In the genomic region with DNA sequence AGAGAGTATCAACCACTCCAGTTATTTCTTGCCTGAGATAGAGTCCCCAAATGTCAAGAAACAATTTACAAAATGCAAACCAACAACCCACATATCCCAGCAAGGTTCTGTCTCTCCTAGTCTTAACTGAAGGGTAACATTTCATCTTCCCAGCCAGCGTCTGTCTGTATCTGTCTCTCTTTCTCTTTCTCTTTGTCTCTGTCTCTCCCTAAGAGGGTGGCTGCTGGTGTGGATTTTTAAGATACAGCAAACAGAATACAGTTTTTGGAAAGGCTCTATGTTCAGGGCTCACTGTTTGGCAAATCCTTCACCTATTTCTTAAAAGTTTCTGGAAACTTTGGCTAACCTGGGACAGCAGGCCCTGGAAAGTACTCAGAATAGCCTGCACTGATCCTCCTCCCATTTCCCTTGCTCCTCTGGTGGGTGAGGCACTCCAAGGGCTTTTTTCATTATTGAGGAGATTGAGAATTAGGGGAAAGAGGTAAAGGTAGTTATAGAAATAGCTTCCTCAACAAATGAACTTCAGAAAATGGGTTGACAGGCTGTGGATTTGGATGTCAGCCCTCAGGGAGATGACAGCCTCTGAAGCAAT, we compare ENCODE assay signal across 15 cellular contexts. TPM values are rescaled to one million over a fixed set of nuclear protein-coding genes. Genes with fewer than 3 reads are reported as not detected.
DNase-seq lines count a peak whose midpoint lies in the region; ATAC-seq and TF ChIP-seq lines count a peak whose summit lies in the region.
"Had no signal": no experiment of that assay in that cellular context is flagged by ENCODE, and none has a peak within 500 bp of the region (broad histone marks: within the 10 kb centered on the region; RNA-seq: fewer than 3 reads in every experiment).

No MANE protein-coding gene starts in this region.

- CTCF ChIA-PET in A673 (lab: Charles Lee), result no interaction called here

- H3K9ac ChIP-seq in adipocyte (ENCODE audit: low read length) (peak overlapping the region; percentile 88), rectal smooth muscle tissue (ENCODE audit: low read length) (no peak overlapping the region)

- no peak for DNase-seq in A673 (ENCODE audit: low spot score)
- no peak for DNase-seq in adipocyte (ENCODE audit: low read depth)
- peak; percentile 55 for DNase-seq in fibroblast of the aortic adventitia (ENCODE audit: low read depth)
- no peak for DNase-seq in mucosa of descending colon
- DNase-seq in NCI-H774 (lab: John Stamatoyannopoulos, UW), result no peak
- DNase-seq in NCI-H82 treated with DMSO at 0.1 percent for 48 hours (lab: John Stamatoyannopoulos, UW; ENCODE audit: unreplicated experiment), result no peak
- no peak for DNase-seq in occipital lobe (lab: John Stamatoyannopoulos, UW)
- DNase-seq: activated CD8-positive, alpha-beta memory T cell treated with anti-CD3 and anti-CD28 coated beads for 24 hours; brain microvascular endothelial cell; PC-3; stimulated activated naive CD4-positive, alpha-beta T cell; SW 1271; WERI-Rb-1 had no signal

- no peak for ATAC-seq in mucosa of descending colon
- ATAC-seq: PC-3 had no signal

- TF ChIP-seq CTCF in A673 (conservative IDR thresholded peaks at IDR 0.05; ENCODE audit: low read depth, low read length), result no peak
- TF ChIP-seq CTCF in fibroblast of the aortic adventitia (IDR thresholded peaks at IDR 0.05; ENCODE audit: insufficient read depth, low read length), result no peak
- no peak for TF ChIP-seq CTCF in mucosa of descending colon (IDR thresholded peaks at IDR 0.05)

- no TSS peak for BruUV-seq in A673 (replicated peaks; lab: Mats Ljungman, UMichigan)

- H3K36me3 ChIP-seq in A673 (ENCODE audit: insufficient read depth, low read length, poor library complexity, severe bottlenecking) (no peaks in the 10 kb centered on the region), adipocyte (ENCODE audit: control insufficient read depth, insufficient read depth, low read length, severe bottlenecking) (no peaks in the 10 kb centered on the region), rectal smooth muscle tissue (ENCODE audit: control insufficient read depth, insufficient read depth, low read length) (no peaks in the 10 kb centered on the region), mucosa of descending colon (ENCODE audit: low read depth) (no peaks in the 10 kb centered on the region)
- H3K36me3 ChIP-seq: brain microvascular endothelial cell, WERI-Rb-1 had no signal

- peak overlapping the region; percentile 20 for H3K27ac ChIP-seq in A673 (ENCODE audit: low read depth, low read length, poor library complexity, severe bottlenecking)
- H3K27ac ChIP-seq in rectal smooth muscle tissue (ENCODE audit: low read depth, low read length), result peak overlapping the region; percentile 94
- H3K27ac ChIP-seq: brain microvascular endothelial cell, WERI-Rb-1 had no signal

- H3K4me1 ChIP-seq in A673 (ENCODE audit: insufficient read depth, low read length, poor library complexity, severe bottlenecking) (peaks cover 64% of the 10 kb centered on the region), adipocyte (ENCODE audit: control insufficient read depth, insufficient read depth, low read length) (peaks cover 88% of the 10 kb centered on the region), rectal smooth muscle tissue (ENCODE audit: control insufficient read depth, insufficient read depth, low read length) (peaks cover 67% of the 10 kb centered on the region), mucosa of descending colon (ENCODE audit: low read depth) (peaks cover 50% of the 10 kb centered on the region)

- H3K4me3 ChIP-seq in A673 (ENCODE audit: low read depth, low read length, poor library complexity, severe bottlenecking) (no peak overlapping the region), adipocyte (ENCODE audit: low read length) (peak overlapping the region; percentile 73), fibroblast of the aortic adventitia (ENCODE audit: low read depth, low read length) (peak overlapping the region; percentile 59), rectal smooth muscle tissue (ENCODE audit: low read length) (peak overlapping the region; percentile 49), mucosa of descending colon (no peak overlapping the region)

- no peaks in the 10 kb centered on the region for H3K27me3 ChIP-seq in A673 (replicated peaks; ENCODE audit: insufficient read depth, low read depth, low read length, poor library complexity)
- no peaks in the 10 kb centered on the region for H3K27me3 ChIP-seq in adipocyte (replicated peaks; ENCODE audit: control insufficient read depth, insufficient read depth, low read length)
- no peaks in the 10 kb centered on the region for H3K27me3 ChIP-seq in rectal smooth muscle tissue (ENCODE audit: control insufficient read depth, insufficient read depth, low read length)

- intact Hi-C loops in A673 (cut with micrococcal nuclease; ENCODE audit: unreplicated experiment), result no loop called here
- intact Hi-C loops in mucosa of descending colon (cut with DNase I, micrococcal nuclease), result no loop called here

- POLR2A ChIA-PET in A673 (lab: Charles Lee; ENCODE audit: low non-redundant PET), result interaction anchor here (0.7 kb wide), 1 partner anchor 14 kb away, joined by 3 read pairs; no protein-coding TSS in a partner anchor

- H3K9me3 ChIP-seq in A673 (ENCODE audit: low read depth, low read length, poor library complexity, severe bottlenecking), result no peaks in the 10 kb centered on the region
- no peaks in the 10 kb centered on the region for H3K9me3 ChIP-seq in adipocyte (ENCODE audit: control insufficient read depth, low read length)
- H3K9me3 ChIP-seq in mucosa of descending colon, result no peaks in the 10 kb centered on the region

RNA-seq across cellular contexts. Expression of a gene that starts 6.2 kb away (rescaled TPM):
- total RNA-seq in A673 (2021) (9.7 and 11.9 TPM in 2 replicates), fibroblast of the aortic adventitia (ENCODE audit: low replicate concordance) (3.8 and 7.0 TPM in 2 replicates), mucosa of descending colon (10 to 100 TPM in 1 of 3 donors, 1 to 10 TPM in 2; 4.5 to 14.6 (median 5.3) TPM), occipital lobe (not detected)

RNA-seq across cellular contexts. Expression of a gene that starts 18.1 kb away (rescaled TPM):
- total RNA-seq in A673 (2021) (40.7 and 46.1 TPM in 2 replicates), fibroblast of the aortic adventitia (ENCODE audit: low replicate concordance) (9.7 and 14.2 TPM in 2 replicates), mucosa of descending colon (10 to 100 TPM; 42.4 to 64.8 (median 43.4) TPM), occipital lobe (not detected)

RNA-seq across cellular contexts. Expression of a gene that starts 21.7 kb away (rescaled TPM):
- total RNA-seq in A673 (2021) (5.9 and 6.4 TPM in 2 replicates), fibroblast of the aortic adventitia (ENCODE audit: low replicate concordance) (0.27 and 0.57 TPM in 2 replicates), mucosa of descending colon (10 to 100 TPM; 16.2 to 29.3 (median 19.9) TPM), occipital lobe (not detected)
- total RNA-seq: CD8-positive, alpha-beta memory T cell had no signal

RNA-seq across cellular contexts. Expression of a gene that starts 27.0 kb away (rescaled TPM):
- total RNA-seq in A673 (2021) (34.5 and 37.8 TPM in 2 replicates), fibroblast of the aortic adventitia (ENCODE audit: low replicate concordance) (1.5 and 9.0 TPM in 2 replicates), mucosa of descending colon (10 to 100 TPM in 1 of 3 donors, 1 to 10 TPM in 1, under 1 TPM in 1; 0.93 to 32.4 (median 3.3) TPM), occipital lobe (0.16 TPM)

RNA-seq across cellular contexts. Expression of a gene that starts 32.9 kb away (rescaled TPM):
- total RNA-seq in A673 (2021), result 19.8 and 27.6 TPM in 2 replicates
- total RNA-seq in fibroblast of the aortic adventitia (ENCODE audit: low replicate concordance), result 0.63 and 13.1 TPM in 2 replicates
- 10 to 100 TPM; 41.3 to 68.8 (median 50.9) TPM for total RNA-seq in mucosa of descending colon
- total RNA-seq in occipital lobe, result not detected

Comparison
In these comparisons a context has a peak if more than half of its experiments do, and no peak if none do; other contexts are left out.
1. H3K4me3 ChIP-seq: peak in adipocyte (single experiment), fibroblast of the aortic adventitia (single experiment) and rectal smooth muscle tissue (single experiment); none in A673 (single experiment) and mucosa of descending colon (single experiment).
2. RNA of a gene that starts 18.1 kb away (total RNA-seq): 42.4 to 64.8 TPM in mucosa of descending colon, 40.7 to 46.1 TPM in A673 and 9.7 to 14.2 TPM in fibroblast of the aortic adventitia; not detected in occipital lobe (single experiment); every median in the first group is over 10 times any median in the second.